In genomic region chr11:116257871-116258270, GRCh38 we compare ENCODE assay signal across 35 cellular contexts.
"Had no signal": no experiment of that assay in that cellular context is flagged by ENCODE, and none has a peak within 500 bp of the region (broad histone marks: within the 10 kb centered on the region; RNA-seq: fewer than 3 reads in every experiment).

No MANE protein-coding gene starts in this region.

- H3K27ac Mint-ChIP-seq: activated CD4-positive, alpha-beta memory T cell treated with anti-CD3 and anti-CD28 coated beads, Interleukin-2, amount 10 ng/mL, durations not matched to agents 7 days and 5 days; activated CD4-positive, alpha-beta T cell treated with anti-CD3 and anti-CD28 coated beads for 36 hours; activated CD4-positive, alpha-beta T cell treated with anti-CD3 and anti-CD28 coated beads, Interleukin-2, amount 10 ng/mL, durations not matched to agents 7 days and 5 days; activated CD8-positive, alpha-beta memory T cell treated with anti-CD3 and anti-CD28 coated beads, Interleukin-2, amount 10 ng/mL, durations not matched to agents 7 days and 5 days; activated CD8-positive, alpha-beta T cell treated with anti-CD3 and anti-CD28 coated beads, Interleukin-2, amount 10 ng/mL, durations not matched to agents 7 days and 5 days; activated naive CD4-positive, alpha-beta T cell treated with anti-CD3 and anti-CD28 coated beads, Interleukin-2, amount 10 ng/mL, durations not matched to agents 7 days and 5 days; activated naive CD4-positive, alpha-beta T cell treated with anti-CD3 and anti-CD28 coated beads, Interleukin-2, amount 50 U/mL, for 24 hours; activated naive CD8-positive, alpha-beta T cell; activated naive CD8-positive, alpha-beta T cell treated with anti-CD3 and anti-CD28 coated beads, Interleukin-2, amount 10 ng/mL, durations not matched to agents 7 days and 5 days; activated naive CD8-positive, alpha-beta T cell treated with anti-CD3 and anti-CD28 coated beads, Interleukin-2, amount 50 U/mL, for 24 hours; activated T-cell treated with anti-CD3 and anti-CD28 coated beads, Interleukin-2, amount 50 U/mL, for 24 hours; activated T-helper 2 cell treated with anti-CD3 and anti-CD28 coated beads, Interferon-gamma antibody, Interleukin-2, Interleukin-4, amounts not matched to agents 10 μg/mL and 5 μg/mL and 100 μg/mL, durations not matched to agents 14 hours and 24 hours and 36 hours; T-helper 1 cell treated with Interleukin-12 subunit alpha and Interleukin-12 subunit beta and Interleukin-4 antibody, amounts not matched to agents 30 μg/mL and 1 μg/mL, for 36 hours; T-helper 2 cell treated with Interferon-gamma antibody and Interleukin-4, amounts not matched to agents 5 μg/mL and 100 μg/mL, for 36 hours; WTC11 had no signal

- ATAC-seq: activated CD4-positive, alpha-beta T cell treated with anti-CD3 and anti-CD28 coated beads for 36 hours; activated CD4-positive, CD25-positive, alpha-beta regulatory T cell treated with anti-CD3 and anti-CD28 coated beads, Interleukin-2, amount 50 U/mL, for 24 hours; activated CD8-positive, alpha-beta memory T cell treated with anti-CD3 and anti-CD28 coated beads, Interleukin-2, amount 10 ng/mL, durations not matched to agents 7 days and 5 days; activated CD8-positive, alpha-beta T cell treated with anti-CD3 and anti-CD28 coated beads, Interleukin-2, amount 10 ng/mL, durations not matched to agents 7 days and 5 days; activated naive CD8-positive, alpha-beta T cell treated with anti-CD3 and anti-CD28 coated beads, Interleukin-2, amount 50 U/mL, for 24 hours had no signal

- H3K36me3 ChIP-seq: ascending aorta, cardiac muscle cell, WERI-Rb-1 had no signal

- DNase-seq: activated CD4-positive, alpha-beta memory T cell treated with anti-CD3 and anti-CD28 coated beads, Interleukin-2, amount 10 ng/mL, durations not matched to agents 7 days and 5 days; activated CD4-positive, alpha-beta T cell treated with anti-CD3 and anti-CD28 coated beads for 1 hour; activated CD4-positive, alpha-beta T cell treated with anti-CD3 and anti-CD28 coated beads for 36 hours; activated CD4-positive, alpha-beta T cell treated with anti-CD3 and anti-CD28 coated beads for 48 hours; activated CD4-positive, alpha-beta T cell treated with anti-CD3 and anti-CD28 coated beads, Interleukin-2, amount 10 ng/mL, durations not matched to agents 7 days and 5 days; activated CD4-positive, alpha-beta T cell treated with anti-CD3 and anti-CD28 coated beads, Interleukin-2, amount 50 U/mL, for 48 hours; activated CD4-positive, CD25-positive, alpha-beta regulatory T cell; activated CD8-positive, alpha-beta memory T cell treated with anti-CD3 and anti-CD28 coated beads for 24 hours; activated CD8-positive, alpha-beta memory T cell treated with anti-CD3 and anti-CD28 coated beads, Interleukin-2, amount 10 ng/mL, durations not matched to agents 7 days and 5 days; activated CD8-positive, alpha-beta memory T cell treated with anti-CD3 and anti-CD28 coated beads, Interleukin-2, amount 50 U/mL, for 48 hours; activated CD8-positive, alpha-beta T cell treated with anti-CD3 and anti-CD28 coated beads, Interleukin-2, amount 10 ng/mL, durations not matched to agents 7 days and 5 days; activated effector memory CD4-positive, alpha-beta T cell treated with Interleukin-2 at 50 U/mL for 16 hours; activated gamma-delta T cell; activated naive CD4-positive, alpha-beta T cell treated with anti-CD3 and anti-CD28 coated beads, Interleukin-2, amount 10 ng/mL, durations not matched to agents 7 days and 5 days; activated naive CD4-positive, alpha-beta T cell treated with Interleukin-2 at 50 U/mL for 16 hours; activated naive CD8-positive, alpha-beta T cell treated with anti-CD3 and anti-CD28 coated beads, Interleukin-2, amount 10 ng/mL, durations not matched to agents 7 days and 5 days; activated naive CD8-positive, alpha-beta T cell treated with anti-CD3 and anti-CD28 coated beads, Interleukin-2, amount 50 U/mL, for 24 hours; activated T-cell treated with anti-CD3 and anti-CD28 coated beads, Interleukin-2, amount 50 U/mL, for 24 hours; activated T-cell treated with anti-CD3 and anti-CD28 coated beads, Interleukin-2, amount 50 U/mL, for 48 hours; amygdala; central memory CD4-positive, alpha-beta T cell; T-helper 1 cell; T-helper 2 cell; T-helper 9 cell; WERI-Rb-1 had no signal

- H3K4me1 ChIP-seq: ascending aorta had no signal

- H3K9me3 ChIP-seq: ascending aorta had no signal

- H3K4me1 Mint-ChIP-seq: activated CD4-positive, alpha-beta memory T cell treated with anti-CD3 and anti-CD28 coated beads, Interleukin-2, amount 10 ng/mL, durations not matched to agents 7 days and 5 days; activated CD4-positive, alpha-beta T cell treated with anti-CD3 and anti-CD28 coated beads for 36 hours; activated CD4-positive, alpha-beta T cell treated with anti-CD3 and anti-CD28 coated beads, Interleukin-2, amount 10 ng/mL, durations not matched to agents 7 days and 5 days; activated CD8-positive, alpha-beta memory T cell treated with anti-CD3 and anti-CD28 coated beads, Interleukin-2, amount 10 ng/mL, durations not matched to agents 7 days and 5 days; activated naive CD4-positive, alpha-beta T cell treated with anti-CD3 and anti-CD28 coated beads, Interleukin-2, amount 10 ng/mL, durations not matched to agents 7 days and 5 days; activated naive CD4-positive, alpha-beta T cell treated with anti-CD3 and anti-CD28 coated beads, Interleukin-2, amount 50 U/mL, for 24 hours; activated naive CD8-positive, alpha-beta T cell treated with anti-CD3 and anti-CD28 coated beads, Interleukin-2, amount 10 ng/mL, durations not matched to agents 7 days and 5 days; activated naive CD8-positive, alpha-beta T cell treated with anti-CD3 and anti-CD28 coated beads, Interleukin-2, amount 50 U/mL, for 24 hours had no signal

- H3K4me3 Mint-ChIP-seq: activated CD4-positive, alpha-beta memory T cell treated with anti-CD3 and anti-CD28 coated beads, Interleukin-2, amount 10 ng/mL, durations not matched to agents 7 days and 5 days; activated CD4-positive, alpha-beta T cell treated with anti-CD3 and anti-CD28 coated beads for 36 hours; activated CD4-positive, alpha-beta T cell treated with anti-CD3 and anti-CD28 coated beads, Interleukin-2, amount 10 ng/mL, durations not matched to agents 7 days and 5 days; activated CD8-positive, alpha-beta memory T cell treated with anti-CD3 and anti-CD28 coated beads, Interleukin-2, amount 10 ng/mL, durations not matched to agents 7 days and 5 days; activated CD8-positive, alpha-beta T cell treated with anti-CD3 and anti-CD28 coated beads, Interleukin-2, amount 10 ng/mL, durations not matched to agents 7 days and 5 days; activated naive CD4-positive, alpha-beta T cell treated with anti-CD3 and anti-CD28 coated beads, Interleukin-2, amount 10 ng/mL, durations not matched to agents 7 days and 5 days; activated naive CD4-positive, alpha-beta T cell treated with anti-CD3 and anti-CD28 coated beads, Interleukin-2, amount 50 U/mL, for 24 hours; activated naive CD8-positive, alpha-beta T cell; activated naive CD8-positive, alpha-beta T cell treated with anti-CD3 and anti-CD28 coated beads, Interleukin-2, amount 10 ng/mL, durations not matched to agents 7 days and 5 days; activated naive CD8-positive, alpha-beta T cell treated with anti-CD3 and anti-CD28 coated beads, Interleukin-2, amount 50 U/mL, for 24 hours; activated T-cell treated with anti-CD3 and anti-CD28 coated beads, Interleukin-2, amount 50 U/mL, for 24 hours; brain; T-helper 1 cell treated with Interleukin-12 subunit alpha and Interleukin-12 subunit beta and Interleukin-4 antibody, amounts not matched to agents 30 μg/mL and 1 μg/mL, for 36 hours; T-helper 2 cell treated with Interferon-gamma antibody and Interleukin-4, amounts not matched to agents 5 μg/mL and 100 μg/mL, for 36 hours; WTC11 had no signal

- H3K27me3 Mint-ChIP-seq: activated CD4-positive, alpha-beta memory T cell treated with anti-CD3 and anti-CD28 coated beads, Interleukin-2, amount 10 ng/mL, durations not matched to agents 7 days and 5 days; activated CD4-positive, alpha-beta T cell treated with anti-CD3 and anti-CD28 coated beads, Interleukin-2, amount 10 ng/mL, durations not matched to agents 7 days and 5 days; activated CD8-positive, alpha-beta memory T cell treated with anti-CD3 and anti-CD28 coated beads, Interleukin-2, amount 10 ng/mL, durations not matched to agents 7 days and 5 days; activated naive CD4-positive, alpha-beta T cell treated with anti-CD3 and anti-CD28 coated beads, Interleukin-2, amount 10 ng/mL, durations not matched to agents 7 days and 5 days; activated naive CD8-positive, alpha-beta T cell; activated naive CD8-positive, alpha-beta T cell treated with anti-CD3 and anti-CD28 coated beads, Interleukin-2, amount 10 ng/mL, durations not matched to agents 7 days and 5 days had no signal

- H3K4me3 ChIP-seq: ascending aorta, cardiac muscle cell had no signal

- H3K9me3 Mint-ChIP-seq: activated CD4-positive, alpha-beta memory T cell treated with anti-CD3 and anti-CD28 coated beads, Interleukin-2, amount 10 ng/mL, durations not matched to agents 7 days and 5 days; activated CD4-positive, alpha-beta T cell treated with anti-CD3 and anti-CD28 coated beads, Interleukin-2, amount 10 ng/mL, durations not matched to agents 7 days and 5 days; activated naive CD4-positive, alpha-beta T cell treated with anti-CD3 and anti-CD28 coated beads, Interleukin-2, amount 10 ng/mL, durations not matched to agents 7 days and 5 days; activated naive CD4-positive, alpha-beta T cell treated with anti-CD3 and anti-CD28 coated beads, Interleukin-2, amount 50 U/mL, for 24 hours; activated naive CD8-positive, alpha-beta T cell treated with anti-CD3 and anti-CD28 coated beads, Interleukin-2, amount 10 ng/mL, durations not matched to agents 7 days and 5 days; activated naive CD8-positive, alpha-beta T cell treated with anti-CD3 and anti-CD28 coated beads, Interleukin-2, amount 50 U/mL, for 24 hours; activated T-cell treated with anti-CD3 and anti-CD28 coated beads, Interleukin-2, amount 50 U/mL, for 24 hours; activated T-helper 2 cell treated with anti-CD3 and anti-CD28 coated beads, Interferon-gamma antibody, Interleukin-2, Interleukin-4, amounts not matched to agents 10 μg/mL and 5 μg/mL and 100 μg/mL, durations not matched to agents 14 hours and 24 hours and 36 hours; T-helper 1 cell treated with Interleukin-12 subunit alpha and Interleukin-12 subunit beta and Interleukin-4 antibody, amounts not matched to agents 30 μg/mL and 1 μg/mL, for 36 hours; T-helper 2 cell treated with Interferon-gamma antibody and Interleukin-4, amounts not matched to agents 5 μg/mL and 100 μg/mL, for 36 hours; WTC11 had no signal

- H3K36me3 Mint-ChIP-seq: activated CD8-positive, alpha-beta memory T cell treated with anti-CD3 and anti-CD28 coated beads, Interleukin-2, amount 10 ng/mL, durations not matched to agents 7 days and 5 days; activated naive CD4-positive, alpha-beta T cell treated with anti-CD3 and anti-CD28 coated beads, Interleukin-2, amount 10 ng/mL, durations not matched to agents 7 days and 5 days; activated naive CD4-positive, alpha-beta T cell treated with anti-CD3 and anti-CD28 coated beads, Interleukin-2, amount 50 U/mL, for 24 hours; activated naive CD8-positive, alpha-beta T cell; activated naive CD8-positive, alpha-beta T cell treated with anti-CD3 and anti-CD28 coated beads, Interleukin-2, amount 10 ng/mL, durations not matched to agents 7 days and 5 days; brain; WTC11 had no signal

- H3K27me3 ChIP-seq: ascending aorta, cardiac muscle cell had no signal

- H3K27ac ChIP-seq: ascending aorta, cardiac muscle cell, WERI-Rb-1 had no signal
